23 cellular contexts compared by ENCODE assay signal in genomic region chr1:94305704-94306103, GRCh38.
DNase-seq lines count a peak whose midpoint lies in the region; TF ChIP-seq lines count a peak whose summit lies in the region.
"Had no signal": no experiment of that assay in that cellular context is flagged by ENCODE, and none has a peak within 500 bp of the region (broad histone marks: within the 10 kb centered on the region; RNA-seq: fewer than 3 reads in every experiment).

No MANE protein-coding gene starts in this region.

- H3K27me3 Mint-ChIP-seq in HFFc6 (ENCODE audit: insufficient read depth), result peaks cover 4% of the 10 kb centered on the region

- H3K36me3 ChIP-seq in tibial artery, result no peaks in the 10 kb centered on the region
- H3K36me3 ChIP-seq: BLaER1, thyroid gland, WERI-Rb-1 had no signal

- in situ Hi-C loops in astrocyte of the cerebellum (cut with HindIII; ENCODE audit: low sequenced_read_pairs), result no loop called here

- H3K27me3 ChIP-seq in tibial artery, result no peaks in the 10 kb centered on the region
- H3K27me3 ChIP-seq: BLaER1, thyroid gland had no signal

- no peak for TF ChIP-seq POLR2A in erythroblast (IDR thresholded peaks at IDR 0.05; ENCODE audit: low read length)

- H3K27ac ChIP-seq in tibial artery, result peak overlapping the region; percentile 54 to 59
- H3K27ac ChIP-seq: BLaER1, psoas muscle, thyroid gland, WERI-Rb-1 had no signal

- DNase-seq in HFFc6 (peak; percentile 70), astrocyte of the cerebellum (ENCODE audit: low read depth) (peak; percentile 96), glomerular visceral epithelial cell (ENCODE audit: extremely low spot score) (peak; percentile 81), tibial artery (no peak), erythroblast (lab: John Stamatoyannopoulos, UW) (no peak), NCI-H524 treated with DMSO at 0.1 percent for 48 hours (lab: John Stamatoyannopoulos, UW) (no peak)
- no peak for DNase-seq in NK-92 treated with Interleukin-12 subunit alpha and Interleukin-12 subunit beta, amount 100 ng/mL, for 24 hours (lab: John Stamatoyannopoulos, UW)
- DNase-seq: activated CD8-positive, alpha-beta T cell treated with anti-CD3 and anti-CD28 coated beads for 36 hours; activated T-cell treated with anti-CD3 and anti-CD28 coated beads, Interleukin-2, amount 50 U/mL, for 72 hours; central memory CD4-positive, alpha-beta T cell; DMS153; H9; Kasumi-1; naive B cell; NCI-H1417 treated with DMSO at 0.1 percent for 48 hours; psoas muscle; T-cell; thyroid gland; WERI-Rb-1 had no signal

- H3K36me3 Mint-ChIP-seq in HFFc6 (ENCODE audit: low read depth), result no peaks in the 10 kb centered on the region
- H3K36me3 Mint-ChIP-seq: activated naive CD8-positive, alpha-beta T cell; naive B cell; stimulated activated effector memory CD8-positive, alpha-beta T cell treated with anti-CD3 and anti-CD28 coated beads, Interleukin-12 subunit alpha, Interleukin-12 subunit beta, amount 100 ng/mL, for 72 hours; T-cell had no signal

- H3K9me3 Mint-ChIP-seq in HFFc6, result no peaks in the 10 kb centered on the region
- H3K9me3 Mint-ChIP-seq: activated CD8-positive, alpha-beta T cell treated with anti-CD3 and anti-CD28 coated beads for 36 hours; activated T-cell treated with anti-CD3 and anti-CD28 coated beads, Interleukin-2, amount 50 U/mL, for 72 hours; H9; naive B cell; stimulated activated effector memory CD8-positive, alpha-beta T cell treated with anti-CD3 and anti-CD28 coated beads, Interleukin-12 subunit alpha, Interleukin-12 subunit beta, amount 100 ng/mL, for 72 hours; T-cell had no signal

- H3K4me1 ChIP-seq in tibial artery, result peaks cover 0 to 58% (median 27%) of the 10 kb centered on the region in 4 donors
- H3K4me1 ChIP-seq: BLaER1 had no signal

- peaks cover 39% of the 10 kb centered on the region for H3K4me1 Mint-ChIP-seq in HFFc6 (ENCODE audit: low read depth)
- H3K4me1 Mint-ChIP-seq: H9; naive B cell; stimulated activated effector memory CD8-positive, alpha-beta T cell treated with anti-CD3 and anti-CD28 coated beads, Interleukin-12 subunit alpha, Interleukin-12 subunit beta, amount 100 ng/mL, for 72 hours; T-cell had no signal

- H3K27ac Mint-ChIP-seq in HFFc6, result no peak overlapping the region
- H3K27ac Mint-ChIP-seq: activated CD8-positive, alpha-beta T cell treated with anti-CD3 and anti-CD28 coated beads for 36 hours; activated naive CD8-positive, alpha-beta T cell; activated T-cell treated with anti-CD3 and anti-CD28 coated beads, Interleukin-2, amount 50 U/mL, for 72 hours; H9; stimulated activated effector memory CD8-positive, alpha-beta T cell treated with anti-CD3 and anti-CD28 coated beads, Interleukin-12 subunit alpha, Interleukin-12 subunit beta, amount 100 ng/mL, for 72 hours; T-cell had no signal

- H3K4me3 Mint-ChIP-seq in HFFc6, result peak overlapping the region; percentile 4; the same call in 1 of the 2 replicates
- H3K4me3 Mint-ChIP-seq: activated CD8-positive, alpha-beta T cell treated with anti-CD3 and anti-CD28 coated beads for 36 hours; activated naive CD8-positive, alpha-beta T cell; activated T-cell treated with anti-CD3 and anti-CD28 coated beads, Interleukin-2, amount 50 U/mL, for 72 hours; H9; naive B cell; stimulated activated effector memory CD8-positive, alpha-beta T cell treated with anti-CD3 and anti-CD28 coated beads, Interleukin-12 subunit alpha, Interleukin-12 subunit beta, amount 100 ng/mL, for 72 hours; T-cell had no signal

- H3K9me3 ChIP-seq in tibial artery, result no peaks in the 10 kb centered on the region
- H3K9me3 ChIP-seq: BLaER1, psoas muscle, thyroid gland had no signal

- intact Hi-C loops in tibial artery (cut with DNase I; ENCODE audit: low total_unique reads), result no loop called here

- TF ChIP-seq CTCF in HFFc6 (IDR thresholded peaks at IDR 0.05), result no peak
- no peak for TF ChIP-seq CTCF in astrocyte of the cerebellum (IDR thresholded peaks at IDR 0.05; ENCODE audit: low read depth, low read length, missing control alignments)
- no peak for TF ChIP-seq CTCF in tibial artery (IDR thresholded peaks at IDR 0.05)

- H3K4me3 ChIP-seq in astrocyte of the cerebellum (ENCODE audit: low read depth, low read length) (no peak overlapping the region), tibial artery (no peak overlapping the region)
- H3K4me3 ChIP-seq: BLaER1, lung, psoas muscle, thyroid gland had no signal

Comparison
In these comparisons a context has a peak if more than half of its experiments do, and no peak if none do; other contexts are left out.
1. DNase-seq: peak in HFFc6 (single experiment), astrocyte of the cerebellum (single experiment) and glomerular visceral epithelial cell (single experiment); none in tibial artery (0 of 2), erythroblast (0 of 2), NCI-H524 treated with DMSO at 0.1 percent for 48 hours (single experiment) and NK-92 treated with Interleukin-12 subunit alpha and Interleukin-12 subunit beta, amount 100 ng/mL, for 24 hours (single experiment).